In the genomic region with DNA sequence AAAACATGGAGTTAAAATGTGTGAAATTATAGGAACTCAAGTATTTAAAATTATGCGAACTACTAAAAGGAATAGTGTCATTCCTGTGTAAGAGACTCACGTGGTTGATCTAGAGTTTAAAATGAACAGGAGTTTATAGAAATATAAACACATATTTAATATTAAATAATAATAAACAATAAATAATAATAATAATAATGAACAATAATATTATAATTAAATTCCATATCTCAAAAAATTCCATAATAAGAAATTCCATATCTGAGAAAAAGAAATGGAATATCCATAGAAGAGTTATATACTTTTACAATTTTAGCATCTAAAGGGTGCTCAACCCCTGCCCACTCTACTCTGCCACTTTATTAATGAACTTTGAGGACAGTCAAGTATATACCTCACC, we compare ENCODE assay signal across 17 cellular contexts.
DNase-seq lines count a peak whose midpoint lies in the region; ATAC-seq, FAIRE-seq and TF ChIP-seq lines count a peak whose summit lies in the region.
"Had no signal": no experiment of that assay in that cellular context is flagged by ENCODE, and none has a peak within 500 bp of the region (broad histone marks: within the 10 kb centered on the region; RNA-seq: fewer than 3 reads in every experiment).

No MANE protein-coding gene starts in this region.

- H3K4me1 ChIP-seq in A549 = peaks cover 28% of the 10 kb centered on the region
- peaks cover 0 to 72% (median 54%) of the 10 kb centered on the region in 4 donors for H3K4me1 ChIP-seq in sigmoid colon

- CTCF ChIA-PET in A549 (lab: Yijun Ruan, JAX) = no interaction called here

- intact Hi-C loops in sigmoid colon (cut with DNase I) = no loop called here

- no peaks in the 10 kb centered on the region for H3K27me3 ChIP-seq in sigmoid colon
- H3K27me3 ChIP-seq: SJCRH30 had no signal

- no peak for ATAC-seq in A549

- no peak for TF ChIP-seq RAD21 in A549 (conservative IDR thresholded peaks at IDR 0.05 in 1 of 2, IDR thresholded peaks at IDR 0.05 in 1 of 2)

- no peak for FAIRE-seq in A549 (lab: Jason Lieb, UNC)
- FAIRE-seq in RCC 7860 (lab: Jason Lieb, UNC) = peak; percentile 71
- FAIRE-seq in islet of Langerhans (lab: Jason Lieb, UNC) = peak; percentile 33
- FAIRE-seq: GM12892, H1 had no signal

- H3K4me2 ChIP-seq in A549 = peak overlapping the region; percentile 67; the same call in 1 of the 3 replicates

- WGBS in A549 (ENCODE audit: missing lambda C conversion rate) = 76% methylated on average over 2 of the region's 2 CpGs
- 92 to 95% methylated on average over 2 of the region's 2 CpGs for WGBS in sigmoid colon, 2 donors

- POLR2A ChIA-PET in A549 (lab: Yijun Ruan, JAX) = no interaction called here

- TF ChIP-seq CTCF in A549 (IDR thresholded peaks at IDR 0.05) = no peak
- no peak for TF ChIP-seq CTCF in sigmoid colon (IDR thresholded peaks at IDR 0.05)

- no peaks in the 10 kb centered on the region for H3K36me3 ChIP-seq in sigmoid colon
- H3K36me3 ChIP-seq: SJCRH30 had no signal

- H3K9me3 ChIP-seq in A549 = no peaks in the 10 kb centered on the region
- H3K9me3 ChIP-seq in sigmoid colon = no peaks in the 10 kb centered on the region

- peak overlapping the region; percentile 29 to 42; a peak in 4 of 6 replicates for H3K27ac ChIP-seq in A549
- peak overlapping the region in 3 of 4 donors; percentile 2 to 62 (median 39) for H3K27ac ChIP-seq in sigmoid colon
- H3K27ac ChIP-seq: C4-2B, SJCRH30 had no signal

- DNase-seq in A549 (ENCODE audit: low read depth in 1 of 2, low spot score in 1 of 2) (no peak), RCC 7860 (ENCODE audit: low spot score) (no peak), sigmoid colon (no peak), dedifferentiated amniotic fluid mesenchymal stem cell (ENCODE audit: extremely low spot score) (no peak), A172 (ENCODE audit: low spot score) (no peak), SKM-1 (lab: John Stamatoyannopoulos, UW; ENCODE audit: unreplicated experiment) (no peak)
- no peak for DNase-seq in stimulated activated naive CD4-positive, alpha-beta T cell (lab: John Stamatoyannopoulos, UW)
- DNase-seq: 8988T, Kasumi-1, NCI-H1930, NCI-H446, NCI-H69, SJCRH30 had no signal

- TF ChIP-seq EP300 in A549 (IDR thresholded peaks at IDR 0.05) (no peak), sigmoid colon (IDR thresholded peaks at IDR 0.05) (no peak)

- H3K4me3 ChIP-seq in A549 (no peak overlapping the region), sigmoid colon (no peak overlapping the region)
- H3K4me3 ChIP-seq: SJCRH30 had no signal

- TF ChIP-seq POLR2A in A549 (IDR thresholded peaks at IDR 0.05; ENCODE audit: low read length) (no peak), sigmoid colon (IDR thresholded peaks at IDR 0.05) (no peak)

TF ChIP-seq in A549, 52 proteins besides CTCF, POLR2A, EP300 and RAD21:
- TF ChIP-seq ZNF302 (CRISPR knock-in tag; IDR thresholded peaks at IDR 0.05) (no peak), SMC3 (IDR thresholded peaks at IDR 0.05) (no peak), KDM1A (IDR thresholded peaks at IDR 0.05; ENCODE audit: low read depth) (no peak), HOXA7 (CRISPR knock-in tag; IDR thresholded peaks at IDR 0.05) (no peak), MAFK (IDR thresholded peaks at IDR 0.05; ENCODE audit: partially characterized antibody) (no peak), FOSL2 (IDR thresholded peaks at IDR 0.05) (no peak), FOSL2 (CRISPR knock-in tag; IDR thresholded peaks at IDR 0.05) (no peak), GATA3 (IDR thresholded peaks at IDR 0.05; ENCODE audit: borderline replicate concordance) (no peak), HMGXB4 (CRISPR knock-in tag; IDR thresholded peaks at IDR 0.05; ENCODE audit: borderline replicate concordance) (no peak), HOXB13 (CRISPR knock-in tag; IDR thresholded peaks at IDR 0.05; ENCODE audit: low read depth) (no peak), JUN (IDR thresholded peaks at IDR 0.05) (no peak), RCOR1 (IDR thresholded peaks at IDR 0.05; ENCODE audit: low read depth, low read length) (no peak), MYC (IDR thresholded peaks at IDR 0.05; ENCODE audit: borderline replicate concordance, low read length) (no peak), CHD4 (IDR thresholded peaks at IDR 0.05; ENCODE audit: borderline replicate concordance) (no peak), ZFP36 (IDR thresholded peaks at IDR 0.05; ENCODE audit: borderline replicate concordance, partially characterized antibody) (no peak)
- TF ChIP-seq, protein P1, sequence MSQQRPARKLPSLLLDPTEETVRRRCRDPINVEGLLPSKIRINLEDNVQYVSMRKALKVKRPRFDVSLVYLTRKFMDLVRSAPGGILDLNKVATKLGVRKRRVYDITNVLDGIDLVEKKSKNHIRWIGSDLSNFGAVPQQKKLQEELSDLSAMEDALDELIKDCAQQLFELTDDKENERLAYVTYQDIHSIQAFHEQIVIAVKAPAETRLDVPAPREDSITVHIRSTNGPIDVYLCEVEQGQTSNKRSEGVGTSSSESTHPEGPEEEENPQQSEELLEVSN (IDR thresholded peaks at IDR 0.05; ENCODE audit: borderline replicate concordance, low read depth) = no peak
